Comparison of ENCODE assay signal across 11 cellular contexts in genomic region chr17:3512512-3513171, GRCh38. TPM values are rescaled to one million over a fixed set of nuclear protein-coding genes. Genes with fewer than 3 reads are reported as not detected.
A peak's percentile ranks its signal among the peaks of the same experiment; 100 is the strongest.
DNase-seq lines count a peak whose midpoint lies in the region; ATAC-seq and TF ChIP-seq lines count a peak whose summit lies in the region.
"Had no signal": no experiment of that assay in that cellular context is flagged by ENCODE, and none has a peak within 500 bp of the region (broad histone marks: within the 10 kb centered on the region; RNA-seq: fewer than 3 reads in every experiment).

No MANE protein-coding gene starts in this region.

- no peaks in the 10 kb centered on the region for H3K36me3 Mint-ChIP-seq in stimulated activated effector memory CD8-positive, alpha-beta T cell treated with anti-CD3 and anti-CD28 coated beads, Interleukin-12 subunit alpha, Interleukin-12 subunit beta, amount 100 ng/mL, for 72 hours
- H3K36me3 Mint-ChIP-seq: activated naive CD8-positive, alpha-beta T cell treated with anti-CD3 and anti-CD28 coated beads, Interleukin-2, amount 10 ng/mL, durations not matched to agents 7 days and 5 days had no signal

- 14% methylated on average over 20 of the region's 20 CpGs for WGBS in GM23248 (ENCODE audit: low coverage in 1 of 2, low lambda C conversion rate in 2 of 2, missing lambda C conversion rate in 2 of 2), 2 experiments
- WGBS in sigmoid colon, 2 donors: 67 to 71% methylated on average over 20 of the region's 20 CpGs

- peak overlapping the region; percentile 63 for H2AFZ ChIP-seq in GM23248

- TF ChIP-seq CTCF in colonic mucosa (IDR thresholded peaks at IDR 0.05) (no peak), sigmoid colon (IDR thresholded peaks at IDR 0.05) (no peak)

- peak overlapping the region; percentile 53 for H3K27ac ChIP-seq in GM23248
- no peak overlapping the region for H3K27ac ChIP-seq in colonic mucosa
- peak overlapping the region; percentile 97 for H3K27ac ChIP-seq in layer of hippocampus (ENCODE audit: low read depth, low read length)
- H3K27ac ChIP-seq in sigmoid colon: peak overlapping the region; percentile 51 to 81 (median 69)

- no peak for TF ChIP-seq POLR2A in sigmoid colon (IDR thresholded peaks at IDR 0.05)

- peaks cover 15% of the 10 kb centered on the region for H3F3A ChIP-seq in GM23248 (ENCODE audit: insufficient read depth)

- no peaks in the 10 kb centered on the region for H3K79me2 ChIP-seq in GM23248 (ENCODE audit: insufficient read depth)

- H3K4me3 Mint-ChIP-seq in stimulated activated effector memory CD8-positive, alpha-beta T cell treated with anti-CD3 and anti-CD28 coated beads, Interleukin-12 subunit alpha, Interleukin-12 subunit beta, amount 100 ng/mL, for 72 hours: no peak overlapping the region
- H3K4me3 Mint-ChIP-seq: T-helper 1 cell treated with Interleukin-12 subunit alpha and Interleukin-12 subunit beta and Interleukin-4 antibody, amounts not matched to agents 30 μg/mL and 1 μg/mL, for 36 hours had no signal

- H4K20me1 ChIP-seq in GM23248 (ENCODE audit: insufficient read depth): no peaks in the 10 kb centered on the region

- H3K4me2 ChIP-seq in GM23248 (ENCODE audit: unreplicated experiment): peak overlapping the region; percentile 90

- H3K27ac Mint-ChIP-seq in stimulated activated effector memory CD8-positive, alpha-beta T cell treated with anti-CD3 and anti-CD28 coated beads, Interleukin-12 subunit alpha, Interleukin-12 subunit beta, amount 100 ng/mL, for 72 hours: no peak overlapping the region
- H3K27ac Mint-ChIP-seq: activated naive CD8-positive, alpha-beta T cell treated with anti-CD3 and anti-CD28 coated beads, Interleukin-2, amount 10 ng/mL, durations not matched to agents 7 days and 5 days; T-helper 1 cell treated with Interleukin-12 subunit alpha and Interleukin-12 subunit beta and Interleukin-4 antibody, amounts not matched to agents 30 μg/mL and 1 μg/mL, for 36 hours had no signal

- ATAC-seq in HG03460 (IDR thresholded peaks at IDR 0.05; ENCODE audit: unreplicated experiment): no peak
- no peak for ATAC-seq in stimulated activated effector memory CD8-positive, alpha-beta T cell treated with anti-CD3 and anti-CD28 coated beads, Interleukin-12 subunit alpha, Interleukin-12 subunit beta, amount 100 ng/mL, for 72 hours

- TF ChIP-seq EP300 in sigmoid colon (IDR thresholded peaks at IDR 0.05): no peak

- no peaks in the 10 kb centered on the region for H3K9me3 Mint-ChIP-seq in stimulated activated effector memory CD8-positive, alpha-beta T cell treated with anti-CD3 and anti-CD28 coated beads, Interleukin-12 subunit alpha, Interleukin-12 subunit beta, amount 100 ng/mL, for 72 hours

- H3K4me3 ChIP-seq in GM23248 (peak overlapping the region; percentile 45; the same call in 1 of the 2 replicates), colonic mucosa (no peak overlapping the region), sigmoid colon (peak overlapping the region in 1 of 4 donors; percentile 1)

- no peaks in the 10 kb centered on the region for H3K9me3 ChIP-seq in GM23248 (ENCODE audit: low read depth)
- no peaks in the 10 kb centered on the region for H3K9me3 ChIP-seq in colonic mucosa
- no peaks in the 10 kb centered on the region for H3K9me3 ChIP-seq in sigmoid colon

- DNase-seq in GM23248 (peak; percentile 86), colonic mucosa (peak; percentile 38), sigmoid colon (peak; percentile 88), SW 1271 (lab: John Stamatoyannopoulos, UW) (no peak)
- DNase-seq in stimulated activated effector memory CD8-positive, alpha-beta T cell treated with anti-CD3 and anti-CD28 coated beads, Interleukin-12 subunit alpha, Interleukin-12 subunit beta, amount 100 ng/mL, for 72 hours (ENCODE audit: low spot score in 2 of 2): no peak
- DNase-seq in activated CD4-positive, alpha-beta T cell treated with anti-CD3 and anti-CD28 coated beads, Interleukin-2, amount 50 U/mL, for 48 hours: no peak
- DNase-seq: activated naive CD8-positive, alpha-beta T cell treated with anti-CD3 and anti-CD28 coated beads, Interleukin-2, amount 10 ng/mL, durations not matched to agents 7 days and 5 days; Kasumi-1 had no signal

- H3K27me3 ChIP-seq in GM23248 (replicated peaks; ENCODE audit: insufficient read depth) (no peaks in the 10 kb centered on the region), colonic mucosa (no peaks in the 10 kb centered on the region), layer of hippocampus (ENCODE audit: control insufficient read depth, insufficient read depth, low read length) (no peaks in the 10 kb centered on the region), sigmoid colon (no peaks in the 10 kb centered on the region)

- H3K4me1 Mint-ChIP-seq in stimulated activated effector memory CD8-positive, alpha-beta T cell treated with anti-CD3 and anti-CD28 coated beads, Interleukin-12 subunit alpha, Interleukin-12 subunit beta, amount 100 ng/mL, for 72 hours: no peaks in the 10 kb centered on the region
- H3K4me1 Mint-ChIP-seq: activated naive CD8-positive, alpha-beta T cell treated with anti-CD3 and anti-CD28 coated beads, Interleukin-2, amount 10 ng/mL, durations not matched to agents 7 days and 5 days had no signal

- intact Hi-C loops in colonic mucosa (cut with DNase I) (no loop called here), sigmoid colon (cut with DNase I) (no loop called here)

- in situ Hi-C loops in GM23248 (cut with MboI): no loop called here

- H3K36me3 ChIP-seq in GM23248 (ENCODE audit: low read depth): no peaks in the 10 kb centered on the region
- H3K36me3 ChIP-seq in colonic mucosa: no peaks in the 10 kb centered on the region
- no peaks in the 10 kb centered on the region for H3K36me3 ChIP-seq in sigmoid colon

- peaks cover 22% of the 10 kb centered on the region for H3K4me1 ChIP-seq in GM23248 (ENCODE audit: insufficient read depth)
- H3K4me1 ChIP-seq in colonic mucosa: no peaks in the 10 kb centered on the region
- peaks cover 0 to 10% (median 4%) of the 10 kb centered on the region in 4 donors for H3K4me1 ChIP-seq in sigmoid colon

- H3K9me2 ChIP-seq in GM23248 (ENCODE audit: insufficient read depth): no peaks in the 10 kb centered on the region

- H3K9ac ChIP-seq in GM23248 (peak overlapping the region; percentile 49), colonic mucosa (ENCODE audit: low read depth in 2 of 2, low read length in 2 of 2) (no peak overlapping the region)

RNA-seq across cellular contexts. Expression of gene ASPA, which starts 36.8 kb away (rescaled TPM):
- total RNA-seq in GM23248 (2014; rRNA removed; shearing (Covaris generic)): 0.63 TPM in 1 of 2 replicates, not detected in the other
- 0.16 TPM in 2 replicates for polyA plus RNA-seq in GM23248 (2016; fragmentation: Nextera tagmentation; extraction: Ambion mirVana)
- 1 to 10 TPM in 1 of 2 donors, under 1 TPM in 1; 0.59 to 2.0 TPM for total RNA-seq in colonic mucosa
- 1 to 10 TPM in 3 of 4 donors, under 1 TPM in 1; 0.95 to 8.0 (median 2.9) TPM for total RNA-seq in sigmoid colon
- 1 to 10 TPM in 2 of 3 donors, under 1 TPM in 1; 0.69 to 1.8 (median 1.1) TPM for polyA plus RNA-seq in sigmoid colon
- total RNA-seq: activated naive CD8-positive, alpha-beta T cell treated with anti-CD3 and anti-CD28 coated beads, Interleukin-2, amount 10 ng/mL, durations not matched to agents 7 days and 5 days had no signal

RNA-seq across cellular contexts. Expression of gene SPATA22, which starts 41.0 kb away (rescaled TPM):
- total RNA-seq in GM23248 (2014; rRNA removed; shearing (Covaris generic)): not detected in 2 replicates
- polyA plus RNA-seq in GM23248 (2016; fragmentation: Nextera tagmentation; extraction: Ambion mirVana) (not detected in 2 replicates), sigmoid colon (under 1 TPM in 1 of 3 donors, not detected in 2; 0.06 TPM)
- total RNA-seq in colonic mucosa (not detected), sigmoid colon (under 1 TPM in 2 of 4 donors, not detected in 2; 0.36 to 0.55 TPM)

RNA-seq across cellular contexts. Expression of gene TRPV3, which starts 45.0 kb away (rescaled TPM):
- 0.89 and 1.1 TPM in 2 replicates for total RNA-seq in GM23248 (2014; rRNA removed; shearing (Covaris generic))
- polyA plus RNA-seq in GM23248 (2016; fragmentation: Nextera tagmentation; extraction: Ambion mirVana) (0.35 and 0.41 TPM in 2 replicates), sigmoid colon (1 to 10 TPM; 1.8 to 3.2 (median 3.1) TPM)
- total RNA-seq in colonic mucosa (1 to 10 TPM; 2.3 to 7.4 TPM), sigmoid colon (1 to 10 TPM in 1 of 4 donors, under 1 TPM in 3; 0.14 to 3.3 (median 0.26) TPM)

Comparison
In these comparisons a context has a peak if more than half of its experiments do, and no peak if none do; other contexts are left out.
1. DNase-seq: peak in GM23248 (single experiment), colonic mucosa (single experiment) and sigmoid colon (single experiment); none in stimulated activated effector memory CD8-positive, alpha-beta T cell treated with anti-CD3 and anti-CD28 coated beads, Interleukin-12 subunit alpha, Interleukin-12 subunit beta, amount 100 ng/mL, for 72 hours (0 of 2), SW 1271 (0 of 2) and activated CD4-positive, alpha-beta T cell treated with anti-CD3 and anti-CD28 coated beads, Interleukin-2, amount 50 U/mL, for 48 hours (0 of 2).